ENCODE assay signal across 14 cellular contexts in genomic region chr16:72739577-72739976, GRCh38.
DNase-seq lines count a peak whose midpoint lies in the region; ATAC-seq and TF ChIP-seq lines count a peak whose summit lies in the region.
"Had no signal": no experiment of that assay in that cellular context is flagged by ENCODE, and none has a peak within 500 bp of the region (broad histone marks: within the 10 kb centered on the region; RNA-seq: fewer than 3 reads in every experiment).

No MANE protein-coding gene starts in this region.

- H4K8ac ChIP-seq in IMR-90 (ENCODE audit: low read depth in 2 of 2, low read length in 2 of 2) (no peak overlapping the region), mesenchymal stem cell (ENCODE audit: low read length) (no peak overlapping the region)

- no peaks in the 10 kb centered on the region for H4K20me1 ChIP-seq in IMR-90 (ENCODE audit: insufficient read depth, low read length)

- intact Hi-C loops in IMR-90 (cut with micrococcal nuclease): no loop called here

- H3K27ac ChIP-seq in IMR-90 (ENCODE audit: insufficient read depth, low read length) (no peak overlapping the region), mesenchymal stem cell (ENCODE audit: low read length, poor library complexity, severe bottlenecking) (no peak overlapping the region)

- POLR2A ChIA-PET in IMR-90 (lab: Charles Lee; ENCODE audit: unreplicated experiment): no interaction called here

- no peak overlapping the region for H2AK9ac ChIP-seq in IMR-90 (replicated peaks; ENCODE audit: low read depth, low read length, poor library complexity)

- no TSS peak for BruUV-seq in IMR-90 (replicated peaks; lab: Mats Ljungman, UMichigan)

- H3K4me3 ChIP-seq in IMR-90 (ENCODE audit: insufficient read depth, low read depth, low read length): no peak overlapping the region
- no peak overlapping the region for H3K4me3 ChIP-seq in choroid plexus epithelial cell (ENCODE audit: low read depth, low read length)
- no peak overlapping the region for H3K4me3 ChIP-seq in mesenchymal stem cell (ENCODE audit: insufficient read depth in 1 of 2, low read depth in 1 of 2, low read length in 2 of 2)
- H3K4me3 ChIP-seq: pancreas had no signal

- H4K5ac ChIP-seq in IMR-90 (ENCODE audit: low read depth, low read length): no peak overlapping the region

- TF ChIP-seq CTCF in IMR-90 (conservative IDR thresholded peaks at IDR 0.05; ENCODE audit: low read depth, low read length) (no peak), choroid plexus epithelial cell (conservative IDR thresholded peaks at IDR 0.05; ENCODE audit: low read depth, low read length) (no peak)

- no peak overlapping the region for H3K4ac ChIP-seq in IMR-90 (ENCODE audit: low read depth, low read length)
- no peak overlapping the region for H3K4ac ChIP-seq in mesenchymal stem cell (ENCODE audit: low read depth in 1 of 2, low read length in 2 of 2)

- H2AK5ac ChIP-seq in IMR-90 (ENCODE audit: low read depth, low read length) (no peak overlapping the region), mesenchymal stem cell (ENCODE audit: low read length, severe bottlenecking) (no peak overlapping the region)

- CTCF ChIA-PET in IMR-90 (lab: Yijun Ruan, JAX): no interaction called here

- H3K27me3 ChIP-seq in IMR-90 (ENCODE audit: control insufficient read depth, insufficient read depth, low read length): no peaks in the 10 kb centered on the region
- H3K27me3 ChIP-seq in mesenchymal stem cell (ENCODE audit: control insufficient read depth in 1 of 2, insufficient read depth in 1 of 2, low read length in 2 of 2): no peaks in the 10 kb centered on the region
- H3K27me3 ChIP-seq: pancreas had no signal

- ATAC-seq in IMR-90 (ENCODE audit: low read depth) (peak; percentile 85), GM18861 (IDR thresholded peaks at IDR 0.05; ENCODE audit: unreplicated experiment) (no peak), HG02973 (IDR thresholded peaks at IDR 0.05; ENCODE audit: unreplicated experiment) (no peak), HG02938 (IDR thresholded peaks at IDR 0.05; ENCODE audit: unreplicated experiment) (no peak)
- ATAC-seq: esophagus mucosa had no signal

- no peak overlapping the region for H2BK20ac ChIP-seq in IMR-90 (ENCODE audit: low read depth, low read length)

- no peak overlapping the region; the same call in 1 of the 2 replicates for H3K18ac ChIP-seq in IMR-90 (ENCODE audit: low read depth, low read length)
- H3K18ac ChIP-seq in mesenchymal stem cell (ENCODE audit: low read depth in 1 of 2, low read length in 2 of 2): no peak overlapping the region

- H2BK5ac ChIP-seq in IMR-90 (ENCODE audit: low read depth, low read length, poor library complexity, severe bottlenecking) (no peak overlapping the region), mesenchymal stem cell (ENCODE audit: low read depth, low read length, poor library complexity, severe bottlenecking) (no peak overlapping the region)

- H3K9ac ChIP-seq in IMR-90 (ENCODE audit: low read depth, low read length): no peak overlapping the region
- no peak overlapping the region for H3K9ac ChIP-seq in mesenchymal stem cell (ENCODE audit: low read length)

- H3K9me3 ChIP-seq in IMR-90 (ENCODE audit: control insufficient read depth, insufficient read depth, low read length) (peaks cover under 1% of the 10 kb centered on the region; the same call in 1 of the 2 replicates), mesenchymal stem cell (ENCODE audit: control insufficient read depth, low read length) (no peaks in the 10 kb centered on the region)
- H3K9me3 ChIP-seq: pancreas had no signal

- no peak overlapping the region for H4K91ac ChIP-seq in IMR-90 (ENCODE audit: insufficient read depth, low read depth, low read length)
- H4K91ac ChIP-seq in mesenchymal stem cell (ENCODE audit: low read length): no peak overlapping the region

- no peak overlapping the region for H3K56ac ChIP-seq in IMR-90 (ENCODE audit: extremely low read depth, insufficient read depth, low read length)

- no peak for TF ChIP-seq RAD21 in IMR-90 (IDR thresholded peaks at IDR 0.05; ENCODE audit: low read length)

- H3K36me3 ChIP-seq in IMR-90 (ENCODE audit: control insufficient read depth, insufficient read depth, low read length) (no peaks in the 10 kb centered on the region), mesenchymal stem cell (ENCODE audit: control insufficient read depth in 1 of 2, insufficient read depth in 2 of 2, low read depth in 1 of 2, low read length in 2 of 2) (no peaks in the 10 kb centered on the region)
- H3K36me3 ChIP-seq: pancreas had no signal

- H2BK15ac ChIP-seq in IMR-90 (ENCODE audit: low read depth, low read length) (no peak overlapping the region), mesenchymal stem cell (ENCODE audit: low read depth, poor library complexity, severe bottlenecking) (no peak overlapping the region)

- WGBS in IMR-90 (ENCODE audit: extremely low coverage in 2 of 2, insufficient read length in 1 of 2), 2 experiments: no CpG with 5 or more reads among the region's 1 CpG
- WGBS in mesenchymal stem cell: no CpG with 5 or more reads among the region's 1 CpG

- H3K9me1 ChIP-seq in IMR-90 (ENCODE audit: insufficient read depth, low read length): no peaks in the 10 kb centered on the region; the same call in 1 of the 2 replicates

- DNase-seq in ACHN (peak; percentile 56), IMR-90 (peak; percentile 56), choroid plexus epithelial cell (ENCODE audit: low read depth) (peak; percentile 49), mesenchymal stem cell (peak; percentile 45), SK-N-DZ (ENCODE audit: low spot score) (no peak)
- DNase-seq: activated B cell treated with CpG ODN at 0.5 μM for 24 hours; activated naive CD4-positive, alpha-beta T cell; NCI-H1092 treated with DMSO at 0.1 percent for 48 hours; pancreas; substantia nigra had no signal

- H2BK120ac ChIP-seq in IMR-90 (ENCODE audit: low read depth, low read length): no peak overlapping the region
- H2BK120ac ChIP-seq in mesenchymal stem cell (ENCODE audit: low read depth, low read length): no peak overlapping the region

- no peak overlapping the region for H2BK12ac ChIP-seq in mesenchymal stem cell (ENCODE audit: low read length in 2 of 2)

- dilution Hi-C loops in IMR-90 (cut with HindIII; ENCODE audit: low sequenced_read_pairs, unreplicated experiment): no loop called here

- no peak for TF ChIP-seq POLR2A in IMR-90 (IDR thresholded peaks at IDR 0.05; ENCODE audit: low read depth, low read length)

- H3K23ac ChIP-seq in IMR-90 (ENCODE audit: low read depth, low read length): no peak overlapping the region
- H3K23ac ChIP-seq in mesenchymal stem cell (ENCODE audit: low read length in 2 of 2): no peak overlapping the region

- in situ Hi-C loops in ACHN (cut with HindIII; ENCODE audit: low pct_ligation_motif_present, low pct_unique_long_range_greater_than_20kb, low sequenced_read_pairs) (no loop called here), IMR-90 (cut with MboI; ENCODE audit: low sequenced_read_pairs) (no loop called here)

- H3K4me2 ChIP-seq in IMR-90 (ENCODE audit: low read depth, low read length): peak overlapping the region; percentile 21; the same call in 1 of the 2 replicates
- no peak overlapping the region for H3K4me2 ChIP-seq in mesenchymal stem cell (ENCODE audit: low read length, poor library complexity, severe bottlenecking)

- no peaks in the 10 kb centered on the region for H3K4me1 ChIP-seq in IMR-90 (ENCODE audit: control insufficient read depth, insufficient read depth, low read length)
- H3K4me1 ChIP-seq in mesenchymal stem cell (ENCODE audit: control insufficient read depth, insufficient read depth, low read depth, low read length): peaks cover 2% of the 10 kb centered on the region
- H3K4me1 ChIP-seq: pancreas had no signal

- no peak overlapping the region; the same call in 1 of the 2 replicates for H3K14ac ChIP-seq in IMR-90 (replicated peaks; ENCODE audit: low read depth, low read length)
- no peak overlapping the region for H3K14ac ChIP-seq in mesenchymal stem cell (ENCODE audit: low read length in 2 of 2)

- no peaks in the 10 kb centered on the region for H3K79me1 ChIP-seq in IMR-90 (ENCODE audit: low read depth in 1 of 2, low read length in 2 of 2)
- no peaks in the 10 kb centered on the region for H3K79me1 ChIP-seq in mesenchymal stem cell (replicated peaks; ENCODE audit: low read length, poor library complexity, severe bottlenecking)

- H2AFZ ChIP-seq in IMR-90 (replicated peaks; ENCODE audit: low read length, poor library complexity): no peak overlapping the region
- no peak overlapping the region for H2AFZ ChIP-seq in mesenchymal stem cell (ENCODE audit: low read depth, low read length)

TF ChIP-seq in IMR-90, 13 proteins besides CTCF, POLR2A, EP300 and RAD21 (continues in another document):
- TF ChIP-seq MXI1 (IDR thresholded peaks at IDR 0.05; ENCODE audit: borderline replicate concordance, low read depth, low read length) (no peak), MAZ (IDR thresholded peaks at IDR 0.05; ENCODE audit: borderline replicate concordance, low read depth, low read length) (no peak), RCOR1 (IDR thresholded peaks at IDR 0.05; ENCODE audit: insufficient replicate concordance, low read length) (no peak), MAFK (IDR thresholded peaks at IDR 0.05; ENCODE audit: low read depth, low read length) (no peak), ELK1 (IDR thresholded peaks at IDR 0.05; ENCODE audit: borderline replicate concordance, low read depth, low read length) (no peak), FOS (IDR thresholded peaks at IDR 0.05; ENCODE audit: low read depth, low read length) (no peak), NFE2L2 (IDR thresholded peaks at IDR 0.05; ENCODE audit: low read depth, low read length) (no peak), BHLHE40 (IDR thresholded peaks at IDR 0.05; ENCODE audit: low read depth, low read length) (no peak), CHD1 (IDR thresholded peaks at IDR 0.05; ENCODE audit: low read depth, low read length) (no peak), RFX5 (IDR thresholded peaks at IDR 0.05; ENCODE audit: low read depth, low read length) (no peak), SMC3 (IDR thresholded peaks at IDR 0.05; ENCODE audit: low read depth, low read length) (no peak)
